ENCODE assay signal across 8 cellular contexts in genomic region chr7:134646425-134647305, GRCh38. TPM values are rescaled to one million over a fixed set of nuclear protein-coding genes. Genes with fewer than 3 reads are reported as not detected.
DNase-seq lines count a peak whose midpoint lies in the region; ATAC-seq and TF ChIP-seq lines count a peak whose summit lies in the region.

TSS of gene BPGM (plus strand) at chr7:134646853. CDS start at chr7:134661508, 14,655 bp downstream.

- peak within 1 kb of the TSS; percentile 80 to 95 (median 89) for H3K4me2 ChIP-seq in BLaER1 treated with 17β-estradiol and CSF1 and Interleukin-3, amounts not matched to agents 10 nM and 100 nM

- peaks cover 7 to 10% (median 9%) of the 10 kb centered on the region in 11 experiments; a peak in 20 of 22 replicates for H3K9me3 ChIP-seq in BLaER1 treated with 17β-estradiol and CSF1 and Interleukin-3, amounts not matched to agents 10 nM and 100 nM (replicated peaks in 1 of 11)

- H4K20me1 ChIP-seq in BLaER1 treated with 17β-estradiol and CSF1 and Interleukin-3, amounts not matched to agents 10 nM and 100 nM: no peaks in the 10 kb centered on the region

- no peaks in the 10 kb centered on the region for H3K27me3 ChIP-seq in BLaER1 treated with 17β-estradiol and CSF1 and Interleukin-3, amounts not matched to agents 10 nM and 100 nM

- H3K9ac ChIP-seq in BLaER1 treated with 17β-estradiol and CSF1 and Interleukin-3, amounts not matched to agents 10 nM and 100 nM: peak within 1 kb of the TSS; percentile 76 to 88 (median 83)

- peak; percentile 72 for DNase-seq in GM19240 (ENCODE audit: insufficient read length, low spot score)
- DNase-seq in NCI-H524 treated with DMSO at 0.1 percent for 48 hours (lab: John Stamatoyannopoulos, UW): peak; percentile 97
- peak; percentile 96 for DNase-seq in activated CD4-positive, alpha-beta T cell treated with anti-CD3 and anti-CD28 coated beads for 48 hours
- DNase-seq in coronary artery (ENCODE audit: low spot score): peak; percentile 98
- peak; percentile 95 to 99 for DNase-seq in left colon
- peak; percentile 97 for DNase-seq in stimulated activated CD4-positive, alpha-beta T cell treated with anti-CD3 and anti-CD28 coated beads, Interleukin-1b, Interleukin-23, amount 100 ng/mL, for 48 hours

- no peaks in the 10 kb centered on the region for H3K36me3 ChIP-seq in BLaER1 treated with 17β-estradiol and CSF1 and Interleukin-3, amounts not matched to agents 10 nM and 100 nM

- no peak for TF ChIP-seq CTCF in coronary artery (IDR thresholded peaks at IDR 0.05)

- intact Hi-C loops in left colon (cut with DNase I, micrococcal nuclease): no loop called here

- peak within 1 kb of the TSS; percentile 69 to 87 (median 81) for H3K27ac ChIP-seq in BLaER1 treated with 17β-estradiol and CSF1 and Interleukin-3, amounts not matched to agents 10 nM and 100 nM
- peak within 1 kb of the TSS; percentile 72 for H3K27ac ChIP-seq in coronary artery

- ATAC-seq in HG03460 (IDR thresholded peaks at IDR 0.05; ENCODE audit: unreplicated experiment) (peak; percentile 98), left colon (peak; percentile 99)

- peak within 1 kb of the TSS; percentile 66 to 80 (median 73) for H3K4me3 ChIP-seq in BLaER1 treated with 17β-estradiol and CSF1 and Interleukin-3, amounts not matched to agents 10 nM and 100 nM
- peak within 1 kb of the TSS; percentile 84 for H3K4me3 ChIP-seq in coronary artery

- H3K4me1 ChIP-seq in BLaER1 treated with 17β-estradiol and CSF1 and Interleukin-3, amounts not matched to agents 10 nM and 100 nM: peaks cover 33 to 54% (median 44%) of the 10 kb centered on the region in 10 experiments

RNA-seq across cellular contexts. Expression of gene BPGM, which starts in this region (rescaled TPM):
- total RNA-seq in left colon: 1 to 10 TPM; 7.7 to 9.7 TPM

Comparison
In these comparisons a context has a peak if more than half of its experiments do, and no peak if none do; other contexts are left out.
1. Peak in every context shown above with its lines: DNase-seq, ATAC-seq, H3K4me3 ChIP-seq and H3K27ac ChIP-seq.